8 cellular contexts compared by ENCODE assay signal in the genomic region with DNA sequence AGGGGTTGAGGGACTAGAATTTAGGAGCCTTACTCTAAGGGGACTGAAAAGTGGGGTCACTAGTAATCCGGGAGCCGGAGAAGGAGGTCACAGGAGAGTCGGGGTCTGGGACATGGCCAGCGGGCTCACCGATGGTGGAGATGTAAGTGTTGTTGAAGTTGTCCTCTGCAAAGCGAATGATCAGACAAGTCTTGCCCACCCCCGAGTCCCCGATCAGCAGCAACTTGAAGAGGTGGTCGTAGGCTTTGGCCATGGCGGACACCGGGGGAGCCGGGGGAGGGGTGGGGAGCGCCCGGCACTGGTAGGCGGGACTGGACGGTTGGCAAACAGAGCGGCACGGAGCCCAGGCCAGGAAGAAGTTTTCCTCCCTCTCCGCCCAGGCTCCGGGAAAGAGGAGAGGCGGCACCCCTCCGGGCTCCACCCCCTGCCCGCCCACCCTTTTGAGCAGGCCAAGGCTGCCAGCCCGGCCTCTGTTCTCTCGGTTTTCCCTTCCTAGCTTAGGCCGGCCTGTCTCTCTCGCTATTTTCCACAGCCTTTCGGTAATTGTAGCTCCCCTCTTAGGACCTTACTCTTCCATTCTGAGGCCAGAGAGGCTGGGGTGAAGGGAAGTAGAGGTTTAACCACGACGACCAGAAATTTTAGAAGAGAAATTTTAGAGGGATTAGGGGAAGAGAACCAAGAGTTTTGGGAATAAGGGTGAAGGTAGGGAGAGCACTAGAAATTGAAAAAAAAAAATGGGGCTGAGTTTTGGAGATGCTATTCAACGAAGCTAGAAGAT. TPM values are rescaled to one million over a fixed set of nuclear protein-coding genes. Genes with fewer than 3 reads are reported as not detected.
DNase-seq lines count a peak whose midpoint lies in the region; ATAC-seq and TF ChIP-seq lines count a peak whose summit lies in the region.

RAB13 (minus strand) TSS at position 356 of the 778 bp plus-strand sequence; CDS start at position 253, 103 bp downstream.

- peaks cover 15 to 29% of the 10 kb centered on the region in 2 donors for H3K4me1 ChIP-seq in adrenal gland (replicated peaks in 1 of 2)

- in situ Hi-C loops in GM13976 (cut with MboI; ENCODE audit: low sequenced_read_pairs, unreplicated experiment), result loop anchor here (10.0 kb wide), 2 partner anchors 191 to 311 kb away; partner anchors contain the start of genes ILF2 and NPR1

- no peaks in the 10 kb centered on the region for H3K27me3 ChIP-seq in adrenal gland

- 0 to 6% (median 1%) methylated on average over 12 to 30 of the region's 31 CpGs for WGBS in adrenal gland, 4 donors

- intact Hi-C loops in adrenal gland (cut with DNase I), result loop anchor here (5.0 to 10.0 kb wide), 2 partner anchors 189 to 301 kb away; no protein-coding TSS in a partner anchor
- intact Hi-C loops in head of caudate nucleus (cut with DNase I), result loop anchor here (5.0 to 10.0 kb wide), 2 partner anchors 189 to 471 kb away; no protein-coding TSS in a partner anchor

- H3K9me3 ChIP-seq in adrenal gland (replicated peaks in 1 of 3), result no peaks in the 10 kb centered on the region

- H3K36me3 ChIP-seq in adrenal gland (replicated peaks in 1 of 2), result peaks cover 0 to 11% of the 10 kb centered on the region in 2 donors

- ATAC-seq in HG02840 (IDR thresholded peaks at IDR 0.05; ENCODE audit: low FRiP score, unreplicated experiment), result no peak

- peak within 1 kb of the TSS; percentile 67 to 90 (median 88) for H3K27ac ChIP-seq in adrenal gland

- DNase-seq in AG04449 (ENCODE audit: low read depth, low spot score) (peak; percentile 28), GM13976 (ENCODE audit: low spot score) (peak; percentile 57), NCI-H345 treated with DMSO at 0.1 percent for 48 hours (lab: John Stamatoyannopoulos, UW; ENCODE audit: unreplicated experiment) (peak; percentile 73), adrenal gland (peak; percentile 87 to 92 (median 89)), head of caudate nucleus (peak in 40 of 42 donors; percentile 45 to 87 (median 69)), nucleus accumbens (lab: John Stamatoyannopoulos, UW) (peak in 52 of 56 donors; percentile 9 to 80 (median 52))
- no peak for DNase-seq in activated effector memory CD4-positive, alpha-beta T cell treated with anti-CD3 and anti-CD28 coated beads, Interleukin-2, amount 50 U/mL, for 16 hours

- peak in 1 of 2 donors; percentile 60 for TF ChIP-seq POLR2A in adrenal gland (IDR thresholded peaks at IDR 0.05)

- peak within 1 kb of the TSS; percentile 93 for H3K4me3 ChIP-seq in AG04449 (ENCODE audit: low read depth, low read length)
- H3K4me3 ChIP-seq in adrenal gland, result peak within 1 kb of the TSS in 3 of 4 donors; percentile 53 to 84 (median 70)

- CTCF ChIA-PET in AG04449 (lab: Yijun Ruan, JAX), result interaction anchor here (0.6 to 6.3 kb wide), 63 partner anchors 9 to 634 kb away, joined by 3 to 88 read pairs (median 5); partner anchors contain the start of genes CHTOP, CREB3L4, CRTC2 and DENND4B

- no peak for TF ChIP-seq CTCF in AG04449 (IDR thresholded peaks at IDR 0.05; ENCODE audit: insufficient read depth, low read length, missing control alignments)
- no peak for TF ChIP-seq CTCF in GM13976 (IDR thresholded peaks at IDR 0.05; ENCODE audit: borderline replicate concordance, control extremely low read depth, extremely low read depth, insufficient read depth, missing control alignments)
- no peak for TF ChIP-seq CTCF in adrenal gland (IDR thresholded peaks at IDR 0.05)

- POLR2A ChIA-PET in AG04449 (lab: Yijun Ruan, JAX), result interaction anchor here (0.7 to 1.6 kb wide), 9 partner anchors 9 to 203 kb away, joined by 3 to 5 read pairs (median 4); partner anchors contain the start of genes CREB3L4, DENND4B, GATAD2B and JTB

RNA-seq across cellular contexts. Expression of gene RAB13, which starts in this region (rescaled TPM):
- 100 to 1,000 TPM in 4 of 8 donors, 10 to 100 TPM in 4; 22.9 to 165 (median 96.8) TPM for total RNA-seq in adrenal gland
- polyA plus RNA-seq in adrenal gland, result 100 to 1,000 TPM; 152 to 328 (median 275) TPM
